Comparison of ENCODE assay signal across 14 cellular contexts in the genomic region with DNA sequence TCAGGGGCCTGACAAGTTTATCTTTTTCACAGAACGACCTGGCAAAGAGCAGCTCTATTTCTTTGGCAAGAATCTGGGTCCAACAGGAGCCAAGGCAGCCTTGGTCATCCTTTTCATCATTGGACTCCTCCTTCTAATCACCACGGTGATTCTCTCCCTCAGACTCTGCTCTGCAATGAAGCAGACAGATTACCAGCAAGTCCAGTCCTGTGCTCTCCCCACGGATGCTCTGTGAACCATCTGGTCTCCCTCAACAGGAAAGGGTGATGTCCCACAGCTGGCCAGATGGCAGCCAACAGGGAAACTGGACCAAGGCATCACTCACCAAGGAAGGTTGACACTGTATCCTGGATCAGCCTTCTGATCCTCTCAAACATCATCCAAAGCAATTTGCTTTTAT.
"Had no signal": no experiment of that assay in that cellular context is flagged by ENCODE, and none has a peak within 500 bp of the region (broad histone marks: within the 10 kb centered on the region; RNA-seq: fewer than 3 reads in every experiment).

No MANE protein-coding gene starts in this region.

- H3K9me3 ChIP-seq: ovary had no signal

- H3K27me3 ChIP-seq: neural progenitor cell, ovary had no signal

- H3K27ac ChIP-seq: neural progenitor cell, ovary, SK-N-MC had no signal

- H3K4me3 ChIP-seq: neural progenitor cell, ovary, SK-N-MC, skin epidermis had no signal

- DNase-seq: activated CD4-positive, alpha-beta memory T cell treated with anti-CD3 and anti-CD28 coated beads for 36 hours; activated gamma-delta T cell treated with Interleukin-2 at 50 U/mL for 16 hours; activated naive CD8-positive, alpha-beta T cell treated with anti-CD3 and anti-CD28 coated beads for 36 hours; activated T-cell treated with anti-CD3 and anti-CD28 coated beads, Interleukin-2, amount 50 U/mL, for 72 hours; caudate nucleus; cortex of kidney; effector memory CD8-positive, alpha-beta T cell; head of caudate nucleus; ovary; T-cell; T1000 had no signal

- ATAC-seq: activated T-cell treated with anti-CD3 and anti-CD28 coated beads, Interleukin-2, amount 50 U/mL, for 72 hours; effector memory CD8-positive, alpha-beta T cell; T-cell had no signal

- H3K4me1 ChIP-seq: neural progenitor cell had no signal

- H3K36me3 ChIP-seq: neural progenitor cell, ovary had no signal
